In genomic region chr13:104253063-104253680, GRCh38 we compare ENCODE assay signal across 15 cellular contexts.
DNase-seq lines count a peak whose midpoint lies in the region; FAIRE-seq lines count a peak whose summit lies in the region.
"Had no signal": no experiment of that assay in that cellular context is flagged by ENCODE, and none has a peak within 500 bp of the region (broad histone marks: within the 10 kb centered on the region; RNA-seq: fewer than 3 reads in every experiment).

No MANE protein-coding gene starts in this region.

- no peak overlapping the region for H3K27ac ChIP-seq in small intestine (ENCODE audit: low read depth in 1 of 2, low read length in 1 of 2)
- H3K27ac ChIP-seq: right atrium auricular region had no signal

- no peaks in the 10 kb centered on the region for H3K4me1 ChIP-seq in small intestine (ENCODE audit: control insufficient read depth in 2 of 2, insufficient read depth in 1 of 2, low read depth in 1 of 2, low read length in 1 of 2)
- H3K4me1 ChIP-seq: right atrium auricular region had no signal

- DNase-seq in NCI-H748 (lab: John Stamatoyannopoulos, UW; ENCODE audit: unreplicated experiment), result peak; percentile 17
- DNase-seq in NCI-H748 treated with DMSO at 0.1 percent for 48 hours (lab: John Stamatoyannopoulos, UW), result no peak
- DNase-seq in SHP77 treated with DMSO at 0.1 percent for 48 hours (lab: John Stamatoyannopoulos, UW), result peak; percentile 67
- peak; percentile 1 for DNase-seq in globus pallidus (ENCODE audit: low spot score)
- DNase-seq in small intestine, result no peak
- DNase-seq in activated naive CD4-positive, alpha-beta T cell treated with anti-CD3 and anti-CD28 coated beads, Interleukin-2, amount 10 ng/mL, durations not matched to agents 7 days and 5 days, result no peak
- DNase-seq in GM03348 (ENCODE audit: low spot score), result no peak
- DNase-seq in activated CD4-positive, alpha-beta memory T cell treated with anti-CD3 and anti-CD28 coated beads, Interleukin-2, amount 10 ng/mL, durations not matched to agents 7 days and 5 days, result no peak
- DNase-seq: activated CD8-positive, alpha-beta T cell treated with anti-CD3 and anti-CD28 coated beads for 36 hours; central memory CD4-positive, alpha-beta T cell; effector CD8-positive, alpha-beta T cell; IMR-90; kidney glomerular epithelial cell; NCI-H2081 treated with DMSO at 0.1 percent for 48 hours had no signal

- H3K27me3 ChIP-seq in small intestine (ENCODE audit: control insufficient read depth in 2 of 2, insufficient read depth in 2 of 2, low read length in 2 of 2), result no peaks in the 10 kb centered on the region
- H3K27me3 ChIP-seq: right atrium auricular region had no signal

- H3K27ac Mint-ChIP-seq in activated naive CD4-positive, alpha-beta T cell treated with anti-CD3 and anti-CD28 coated beads, Interleukin-2, amount 10 ng/mL, durations not matched to agents 7 days and 5 days, result no peak overlapping the region
- no peak overlapping the region for H3K27ac Mint-ChIP-seq in activated CD4-positive, alpha-beta memory T cell treated with anti-CD3 and anti-CD28 coated beads, Interleukin-2, amount 10 ng/mL, durations not matched to agents 7 days and 5 days
- H3K27ac Mint-ChIP-seq: activated CD8-positive, alpha-beta T cell treated with anti-CD3 and anti-CD28 coated beads for 36 hours had no signal

- H3K4me3 ChIP-seq in small intestine (ENCODE audit: low read depth in 1 of 2, low read length in 2 of 2), result no peak overlapping the region
- H3K4me3 ChIP-seq: right atrium auricular region had no signal

- FAIRE-seq in small intestine (lab: Jason Lieb, UNC), result peak; percentile 47

- no peaks in the 10 kb centered on the region for H3K4me1 Mint-ChIP-seq in activated naive CD4-positive, alpha-beta T cell treated with anti-CD3 and anti-CD28 coated beads, Interleukin-2, amount 10 ng/mL, durations not matched to agents 7 days and 5 days
- H3K4me1 Mint-ChIP-seq in activated CD4-positive, alpha-beta memory T cell treated with anti-CD3 and anti-CD28 coated beads, Interleukin-2, amount 10 ng/mL, durations not matched to agents 7 days and 5 days, result no peaks in the 10 kb centered on the region

- no peaks in the 10 kb centered on the region for H3K36me3 Mint-ChIP-seq in activated naive CD4-positive, alpha-beta T cell treated with anti-CD3 and anti-CD28 coated beads, Interleukin-2, amount 10 ng/mL, durations not matched to agents 7 days and 5 days
- no peaks in the 10 kb centered on the region for H3K36me3 Mint-ChIP-seq in activated CD4-positive, alpha-beta memory T cell treated with anti-CD3 and anti-CD28 coated beads, Interleukin-2, amount 10 ng/mL, durations not matched to agents 7 days and 5 days (ENCODE audit: low read depth)

- H3K9me3 Mint-ChIP-seq in activated naive CD4-positive, alpha-beta T cell treated with anti-CD3 and anti-CD28 coated beads, Interleukin-2, amount 10 ng/mL, durations not matched to agents 7 days and 5 days, result peaks cover 2% of the 10 kb centered on the region
- peaks cover 8% of the 10 kb centered on the region for H3K9me3 Mint-ChIP-seq in activated CD4-positive, alpha-beta memory T cell treated with anti-CD3 and anti-CD28 coated beads, Interleukin-2, amount 10 ng/mL, durations not matched to agents 7 days and 5 days

- no peaks in the 10 kb centered on the region for H3K27me3 Mint-ChIP-seq in activated naive CD4-positive, alpha-beta T cell treated with anti-CD3 and anti-CD28 coated beads, Interleukin-2, amount 10 ng/mL, durations not matched to agents 7 days and 5 days
- H3K27me3 Mint-ChIP-seq in activated CD4-positive, alpha-beta memory T cell treated with anti-CD3 and anti-CD28 coated beads, Interleukin-2, amount 10 ng/mL, durations not matched to agents 7 days and 5 days, result no peaks in the 10 kb centered on the region
- H3K27me3 Mint-ChIP-seq: activated CD8-positive, alpha-beta T cell treated with anti-CD3 and anti-CD28 coated beads for 36 hours had no signal

- no peak overlapping the region for H3K4me3 Mint-ChIP-seq in activated naive CD4-positive, alpha-beta T cell treated with anti-CD3 and anti-CD28 coated beads, Interleukin-2, amount 10 ng/mL, durations not matched to agents 7 days and 5 days
- no peak overlapping the region for H3K4me3 Mint-ChIP-seq in activated CD4-positive, alpha-beta memory T cell treated with anti-CD3 and anti-CD28 coated beads, Interleukin-2, amount 10 ng/mL, durations not matched to agents 7 days and 5 days
- H3K4me3 Mint-ChIP-seq: activated CD8-positive, alpha-beta T cell treated with anti-CD3 and anti-CD28 coated beads for 36 hours had no signal

- H3K9me3 ChIP-seq in small intestine (ENCODE audit: control insufficient read depth, low read depth), result no peaks in the 10 kb centered on the region
- H3K9me3 ChIP-seq: right atrium auricular region had no signal

- CTCF ChIA-PET in activated naive CD4-positive, alpha-beta T cell treated with anti-CD3 and anti-CD28 coated beads, Interleukin-2, amount 10 ng/mL, durations not matched to agents 7 days and 5 days (lab: Charles Lee), result no interaction called here
- CTCF ChIA-PET in activated CD4-positive, alpha-beta memory T cell treated with anti-CD3 and anti-CD28 coated beads, Interleukin-2, amount 10 ng/mL, durations not matched to agents 7 days and 5 days (lab: Charles Lee), result no interaction called here

- POLR2A ChIA-PET in activated CD4-positive, alpha-beta memory T cell treated with anti-CD3 and anti-CD28 coated beads, Interleukin-2, amount 10 ng/mL, durations not matched to agents 7 days and 5 days (lab: Charles Lee), result no interaction called here

- no peaks in the 10 kb centered on the region for H3K36me3 ChIP-seq in small intestine (ENCODE audit: control insufficient read depth in 2 of 2, insufficient read depth in 2 of 2, low read length in 2 of 2)
- H3K36me3 ChIP-seq: right atrium auricular region had no signal

- 56 to 72% (median 57%) methylated on average over 5 of the region's 5 CpGs for WGBS in small intestine, 3 donors

Comparison
In these comparisons a context has a peak if more than half of its experiments do, and no peak if none do; other contexts are left out.
1. DNase-seq: peak in NCI-H748 (single experiment), SHP77 treated with DMSO at 0.1 percent for 48 hours (single experiment) and globus pallidus (single experiment); none in NCI-H748 treated with DMSO at 0.1 percent for 48 hours (single experiment), small intestine (single experiment), activated naive CD4-positive, alpha-beta T cell treated with anti-CD3 and anti-CD28 coated beads, Interleukin-2, amount 10 ng/mL, durations not matched to agents 7 days and 5 days (single experiment), GM03348 (single experiment) and activated CD4-positive, alpha-beta memory T cell treated with anti-CD3 and anti-CD28 coated beads, Interleukin-2, amount 10 ng/mL, durations not matched to agents 7 days and 5 days (single experiment).